ENCODE assay signal across 21 cellular contexts in the genomic region with DNA sequence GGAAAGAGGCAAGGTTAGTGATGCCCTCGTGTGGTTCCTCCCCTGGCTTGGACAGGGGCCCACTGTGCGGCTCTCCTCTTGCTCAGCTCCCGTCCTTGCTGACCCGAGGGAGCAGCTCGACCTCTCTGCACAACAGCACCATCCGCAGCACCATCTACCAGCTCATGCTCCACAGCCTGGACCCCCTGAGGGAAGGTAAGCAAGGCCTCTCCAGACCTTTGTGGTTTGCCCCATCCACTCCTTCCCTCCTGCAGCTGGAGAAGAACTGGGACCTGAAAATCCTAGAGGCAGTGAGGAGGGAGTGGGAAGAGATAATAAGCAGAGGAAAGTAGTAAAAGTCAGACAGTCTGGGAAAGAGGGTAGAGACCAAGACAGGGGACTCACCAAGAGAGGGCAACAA.
"Had no signal": no experiment of that assay in that cellular context is flagged by ENCODE, and none has a peak within 500 bp of the region (broad histone marks: within the 10 kb centered on the region; RNA-seq: fewer than 3 reads in every experiment).

No MANE protein-coding gene starts in this region.

- H3K27ac Mint-ChIP-seq: nephron; stimulated activated memory B cell treated with anti-CD40 and anti-IgM and Interleukin-4, amounts not matched to agents 10 μg/mL and 1 μg/mL and 100 μg/mL, for 72 hours had no signal

- H3K4me2 ChIP-seq: smooth muscle cell had no signal

- H3K36me3 Mint-ChIP-seq: naive B cell; stimulated activated memory B cell treated with anti-CD40 and anti-IgM and Interleukin-4, amounts not matched to agents 10 μg/mL and 1 μg/mL and 100 μg/mL, for 72 hours had no signal

- FAIRE-seq: endometrium, frontal cortex had no signal

- H3K9me3 Mint-ChIP-seq: naive B cell; nephron; stimulated activated memory B cell treated with anti-CD40 and anti-IgM and Interleukin-4, amounts not matched to agents 10 μg/mL and 1 μg/mL and 100 μg/mL, for 72 hours had no signal

- H3K27ac ChIP-seq: heart left ventricle, parathyroid adenoma, prostate gland, stomach, thoracic aorta had no signal

- H3K4me3 ChIP-seq: prostate gland, smooth muscle cell had no signal

- DNase-seq: cortex of kidney; effector memory CD4-positive, alpha-beta T cell; heart left ventricle; hippocampal formation; kidney glomerular epithelial cell; mesendoderm; naive B cell; stimulated activated CD4-positive, alpha-beta T cell treated with anti-CD3 and anti-CD28 coated beads, Interleukin-4, amount 100 ng/mL, for 1 hour; stimulated activated CD8-positive, alpha-beta memory T cell treated with anti-CD3 and anti-CD28 coated beads, Interleukin-4, amount 100 ng/mL, for 48 hours; stomach; substantia nigra; trophoblast cell had no signal

- H3K27me3 Mint-ChIP-seq: naive B cell; stimulated activated memory B cell treated with anti-CD40 and anti-IgM and Interleukin-4, amounts not matched to agents 10 μg/mL and 1 μg/mL and 100 μg/mL, for 72 hours had no signal

- H3K4me3 Mint-ChIP-seq: naive B cell; nephron; stimulated activated memory B cell treated with anti-CD40 and anti-IgM and Interleukin-4, amounts not matched to agents 10 μg/mL and 1 μg/mL and 100 μg/mL, for 72 hours had no signal

- ATAC-seq: esophagus mucosa had no signal

- H3K9me3 ChIP-seq: heart left ventricle, prostate gland, stomach, thoracic aorta had no signal
